In genomic region chr4:4866124-4866832, GRCh38 we compare ENCODE assay signal across 1 cellular context.
TF ChIP-seq lines count a peak whose summit lies in the region.

No MANE protein-coding gene starts in this region.

TF ChIP-seq in H1, 55 proteins besides CTCF, POLR2A, EP300 and RAD21 (continued from another document):
- TF ChIP-seq SIX5 (IDR thresholded peaks at IDR 0.05; ENCODE audit: low read depth, low read length): no peak
- no peak for TF ChIP-seq CHD1 (IDR thresholded peaks at IDR 0.05; ENCODE audit: low read depth, low read length)
- TF ChIP-seq EZH2 (IDR thresholded peaks at IDR 0.05; ENCODE audit: low read depth, low read length, severe bottlenecking): peak; percentile 71
- TF ChIP-seq TEAD4 (IDR thresholded peaks at IDR 0.05; ENCODE audit: low read depth, low read length): peak; percentile 32; the same call in 1 of the 2 replicates
- TF ChIP-seq RNF2 (IDR thresholded peaks at IDR 0.05; ENCODE audit: borderline replicate concordance, low read depth, low read length, missing control alignments, poor library complexity, severe bottlenecking): peak; percentile 69
- no peak for TF ChIP-seq CHD2 (IDR thresholded peaks at IDR 0.05; ENCODE audit: low read length)
- TF ChIP-seq KDM4A (IDR thresholded peaks at IDR 0.05; ENCODE audit: low read depth, low read length, severe bottlenecking): peak; percentile 41
- peak; percentile 88; the same call in 1 of the 2 replicates for TF ChIP-seq SUZ12 (IDR thresholded peaks at IDR 0.05; ENCODE audit: low read length)
